8 cellular contexts compared by ENCODE assay signal in genomic region chr17:38729886-38730525, GRCh38. TPM values are rescaled to one million over a fixed set of nuclear protein-coding genes. Genes with fewer than 3 reads are reported as not detected.
DNase-seq lines count a peak whose midpoint lies in the region; ATAC-seq, FAIRE-seq and TF ChIP-seq lines count a peak whose summit lies in the region.

A gene with protein sequence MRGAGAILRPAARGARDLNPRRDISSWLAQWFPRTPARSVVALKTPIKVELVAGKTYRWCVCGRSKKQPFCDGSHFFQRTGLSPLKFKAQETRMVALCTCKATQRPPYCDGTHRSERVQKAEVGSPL (plus strand): TSS chr17:38730341. CDS start chr17:38730359, 18 bp downstream.

- TF ChIP-seq CTCF in heart left ventricle (IDR thresholded peaks at IDR 0.05), result peak in 11 of 12 donors; percentile 51 to 90 (median 78)
- peak; percentile 87 for TF ChIP-seq CTCF in type B pancreatic cell (conservative IDR thresholded peaks at IDR 0.05)

- peaks cover 53% of the 10 kb centered on the region for H3K4me1 Mint-ChIP-seq in activated naive CD8-positive, alpha-beta T cell treated with anti-CD3 and anti-CD28 coated beads, Interleukin-2, amount 10 ng/mL, durations not matched to agents 7 days and 5 days
- peaks cover 29% of the 10 kb centered on the region for H3K4me1 Mint-ChIP-seq in type B pancreatic cell (ENCODE audit: unreplicated experiment)

- H3K27ac ChIP-seq in heart left ventricle, result peak within 1 kb of the TSS; percentile 85 to 98 (median 92)

- FAIRE-seq in H54 (lab: Jason Lieb, UNC), result no peak

- peak within 1 kb of the TSS; percentile 93 for H3K27ac Mint-ChIP-seq in activated naive CD8-positive, alpha-beta T cell treated with anti-CD3 and anti-CD28 coated beads, Interleukin-2, amount 10 ng/mL, durations not matched to agents 7 days and 5 days
- H3K27ac Mint-ChIP-seq in type B pancreatic cell, result peak within 1 kb of the TSS; percentile 95

- DNase-seq in H54 (ENCODE audit: insufficient read length, low spot score) (peak; percentile 92), MG63 (peak; percentile 90), SW 1271 (lab: John Stamatoyannopoulos, UW) (peak; percentile 76 to 77), heart left ventricle (peak; percentile 89 to 95 (median 91)), posterior vena cava (ENCODE audit: low spot score) (peak; percentile 95), type B pancreatic cell (ENCODE audit: extremely low spot score, unreplicated experiment) (peak; percentile 87)
- peak; percentile 96 for DNase-seq in activated naive CD8-positive, alpha-beta T cell treated with anti-CD3 and anti-CD28 coated beads, Interleukin-2, amount 10 ng/mL, durations not matched to agents 7 days and 5 days

- H3K36me3 ChIP-seq in ES-I3 (ENCODE audit: insufficient read depth, low read length) (no peaks in the 10 kb centered on the region; the same call in 1 of the 2 replicates), MG63 (peaks cover 33% of the 10 kb centered on the region), heart left ventricle (peaks cover 0 to 34% (median 21%) of the 10 kb centered on the region in 9 donors)

- peak; percentile 25; the same call in 1 of the 2 replicates for TF ChIP-seq POLR2A in H54 (IDR thresholded peaks at IDR 0.05; ENCODE audit: low read depth, low read length)
- peak in 1 of 2 donors; percentile 51 for TF ChIP-seq POLR2A in heart left ventricle (IDR thresholded peaks at IDR 0.05)

- H3K36me3 Mint-ChIP-seq in activated naive CD8-positive, alpha-beta T cell treated with anti-CD3 and anti-CD28 coated beads, Interleukin-2, amount 10 ng/mL, durations not matched to agents 7 days and 5 days, result peaks cover 10% of the 10 kb centered on the region
- no peaks in the 10 kb centered on the region for H3K36me3 Mint-ChIP-seq in type B pancreatic cell

- H3K27me3 ChIP-seq in MG63 (no peaks in the 10 kb centered on the region), heart left ventricle (no peaks in the 10 kb centered on the region)

- peak within 1 kb of the TSS; percentile 80 for H3K9ac ChIP-seq in ES-I3 (ENCODE audit: low read depth, low read length)

- H3K4me3 ChIP-seq in MG63, result peak within 1 kb of the TSS; percentile 75
- peak within 1 kb of the TSS; percentile 53 to 98 (median 71) for H3K4me3 ChIP-seq in heart left ventricle

- intact Hi-C loops in heart left ventricle (cut with DNase I), result loop anchor here in 9 of 10 donors (1.0 to 10.0 kb wide), 9 partner anchors 19 to 265 kb away; partner anchors contain the start of genes PCGF2 (in 2 of the 9), PSMB3 (in 2 of the 9) and MLLT6 (in 1 of the 9)
- intact Hi-C loops in posterior vena cava (cut with DNase I), result loop anchor here in 1 of 2 donors (5.0 kb wide), 1 partner anchor 53 kb away; no protein-coding TSS in a partner anchor

- H3K4me1 ChIP-seq in ES-I3 (ENCODE audit: insufficient read depth, low read length) (peaks cover 14% of the 10 kb centered on the region; the same call in 1 of the 2 replicates), heart left ventricle (peaks cover 0 to 63% (median 39%) of the 10 kb centered on the region in 12 donors)

- no peaks in the 10 kb centered on the region for H3K9me3 Mint-ChIP-seq in activated naive CD8-positive, alpha-beta T cell treated with anti-CD3 and anti-CD28 coated beads, Interleukin-2, amount 10 ng/mL, durations not matched to agents 7 days and 5 days
- H3K9me3 Mint-ChIP-seq in type B pancreatic cell, result no peaks in the 10 kb centered on the region

- POLR2A ChIA-PET in activated naive CD8-positive, alpha-beta T cell treated with anti-CD3 and anti-CD28 coated beads, Interleukin-2, amount 10 ng/mL, durations not matched to agents 7 days and 5 days (lab: Charles Lee), result interaction anchor here (1.7 to 2.3 kb wide), 4 partner anchors 25 to 54 kb away, joined by 5 to 18 read pairs (median 12); partner anchors contain the start of gene MLLT6

- H3K4me3 Mint-ChIP-seq in activated naive CD8-positive, alpha-beta T cell treated with anti-CD3 and anti-CD28 coated beads, Interleukin-2, amount 10 ng/mL, durations not matched to agents 7 days and 5 days, result peak within 1 kb of the TSS; percentile 93
- H3K4me3 Mint-ChIP-seq in type B pancreatic cell, result peak within 1 kb of the TSS; percentile 99

- H3K9me3 ChIP-seq in ES-I3 (ENCODE audit: control insufficient read depth, insufficient read depth, low read length) (no peaks in the 10 kb centered on the region), MG63 (no peaks in the 10 kb centered on the region), heart left ventricle (no peaks in the 10 kb centered on the region)

- WGBS in heart left ventricle, 4 donors, result 0 to 1% (median 1%) methylated on average over 27 to 92 of the region's 92 CpGs

- peak; percentile 81 for ATAC-seq in activated naive CD8-positive, alpha-beta T cell treated with anti-CD3 and anti-CD28 coated beads, Interleukin-2, amount 10 ng/mL, durations not matched to agents 7 days and 5 days (ENCODE audit: low read depth)
- ATAC-seq in heart left ventricle, result peak; percentile 73 to 89 (median 84)

- no peaks in the 10 kb centered on the region for H3K27me3 Mint-ChIP-seq in activated naive CD8-positive, alpha-beta T cell treated with anti-CD3 and anti-CD28 coated beads, Interleukin-2, amount 10 ng/mL, durations not matched to agents 7 days and 5 days
- H3K27me3 Mint-ChIP-seq in type B pancreatic cell, result peaks cover 3% of the 10 kb centered on the region

RNA-seq across cellular contexts. Expression of the gene that starts here (rescaled TPM):
- total RNA-seq in MG63 (2014; rRNA removed; shearing (Covaris generic); ENCODE audit: low replicate concordance), result 7.7 and 29.1 TPM in 2 replicates
- 10 to 100 TPM; 30.4 to 37.3 TPM for total RNA-seq in activated naive CD8-positive, alpha-beta T cell treated with anti-CD3 and anti-CD28 coated beads, Interleukin-2, amount 10 ng/mL, durations not matched to agents 7 days and 5 days
- total RNA-seq in heart left ventricle (10 to 100 TPM; 21.2 to 80.3 (median 65.4) TPM), posterior vena cava (10 to 100 TPM; 24.7 to 27.4 TPM), type B pancreatic cell (ENCODE audit: low replicate concordance) (12.8 and 15.6 TPM in 2 replicates)
- polyA plus RNA-seq in heart left ventricle, result 10 to 100 TPM; 61.4 to 65.1 TPM

Comparison
In these comparisons a context has a peak if more than half of its experiments do, and no peak if none do; other contexts are left out.
1. Peak in every context shown above with its lines: DNase-seq, ATAC-seq, H3K4me3 ChIP-seq and H3K27ac ChIP-seq.